17 cellular contexts compared by ENCODE assay signal in the genomic region with DNA sequence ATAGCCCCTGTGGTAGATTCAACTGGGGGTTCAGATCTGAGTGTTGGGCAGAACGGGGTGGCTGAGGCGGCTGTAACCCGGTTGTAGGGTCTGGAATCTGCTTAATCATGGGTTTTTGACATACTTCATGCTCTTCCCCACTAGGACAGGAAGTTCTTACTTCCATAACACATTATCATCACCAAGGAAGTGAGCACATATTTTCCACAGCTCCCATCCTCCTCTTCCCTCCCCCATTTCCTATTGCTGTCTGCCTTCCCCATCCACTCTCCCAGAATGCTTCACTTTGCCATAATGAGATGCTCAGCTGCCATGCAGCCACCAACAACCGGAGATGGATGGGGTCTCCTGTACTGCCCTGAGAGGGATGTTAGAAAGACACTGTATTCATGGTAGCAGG. TPM values are rescaled to one million over a fixed set of nuclear protein-coding genes. Genes with fewer than 3 reads are reported as not detected.
A peak's percentile ranks its signal among the peaks of the same experiment; 100 is the strongest.
DNase-seq lines count a peak whose midpoint lies in the region; ATAC-seq and TF ChIP-seq lines count a peak whose summit lies in the region.
"Had no signal": no experiment of that assay in that cellular context is flagged by ENCODE, and none has a peak within 500 bp of the region (broad histone marks: within the 10 kb centered on the region; RNA-seq: fewer than 3 reads in every experiment).

No MANE protein-coding gene starts in this region.

- H3K9me3 Mint-ChIP-seq in stimulated activated naive CD8-positive, alpha-beta T cell treated with anti-CD3 and anti-CD28 coated beads, Interleukin-15, amount 100 ng/mL, for 72 hours = no peaks in the 10 kb centered on the region
- H3K9me3 Mint-ChIP-seq: CD4-positive, CD25-positive, alpha-beta regulatory T cell; central memory CD8-positive, alpha-beta T cell; naive B cell; stimulated activated naive B cell treated with anti-CD40 and anti-IgM and Interleukin-4, amounts not matched to agents 10 μg/mL and 1 μg/mL and 100 μg/mL, for 72 hours had no signal

- H3K36me3 ChIP-seq in upper lobe of right lung = no peaks in the 10 kb centered on the region

- H3K9me3 ChIP-seq in upper lobe of right lung = no peaks in the 10 kb centered on the region

- no peaks in the 10 kb centered on the region for H3K4me1 ChIP-seq in upper lobe of right lung

- H3K4me3 ChIP-seq in fibroblast of mammary gland (ENCODE audit: control insufficient read depth, low read depth, low read length) (no peak overlapping the region), upper lobe of right lung (no peak overlapping the region)

- TF ChIP-seq CTCF in fibroblast of mammary gland (conservative IDR thresholded peaks at IDR 0.05; ENCODE audit: control insufficient read depth, insufficient read depth, low read depth, low read length) (no peak), upper lobe of right lung (IDR thresholded peaks at IDR 0.05) (no peak)

- no peaks in the 10 kb centered on the region for H3K27me3 ChIP-seq in upper lobe of right lung

- H3K27ac Mint-ChIP-seq in stimulated activated naive CD8-positive, alpha-beta T cell treated with anti-CD3 and anti-CD28 coated beads, Interleukin-15, amount 100 ng/mL, for 72 hours = no peak overlapping the region
- H3K27ac Mint-ChIP-seq: CD4-positive, CD25-positive, alpha-beta regulatory T cell; naive B cell; stimulated activated naive B cell treated with anti-CD40 and anti-IgM and Interleukin-4, amounts not matched to agents 10 μg/mL and 1 μg/mL and 100 μg/mL, for 72 hours had no signal

- no peak overlapping the region for H3K27ac ChIP-seq in upper lobe of right lung

- peak; percentile 63 for ATAC-seq in stimulated activated naive CD8-positive, alpha-beta T cell treated with anti-CD3 and anti-CD28 coated beads, Interleukin-15, Interleukin-2, amounts not matched to agents 100 U/mL and 50 U/mL, for 24 hours
- no peak for ATAC-seq in stimulated activated naive CD8-positive, alpha-beta T cell treated with anti-CD3 and anti-CD28 coated beads, Interleukin-15, amount 100 ng/mL, for 72 hours
- ATAC-seq in upper lobe of right lung (peak; percentile 41), GM19463 (IDR thresholded peaks at IDR 0.05; ENCODE audit: unreplicated experiment) (no peak), GM21576 (IDR thresholded peaks at IDR 0.05; ENCODE audit: unreplicated experiment) (no peak)
- ATAC-seq: HepG2; left colon; stimulated activated naive B cell treated with anti-CD40 and anti-IgM and Interleukin-4, amounts not matched to agents 10 μg/mL and 1 μg/mL and 100 μg/mL, for 72 hours had no signal

- H3K27me3 Mint-ChIP-seq in stimulated activated naive CD8-positive, alpha-beta T cell treated with anti-CD3 and anti-CD28 coated beads, Interleukin-15, amount 100 ng/mL, for 72 hours = peaks cover 21% of the 10 kb centered on the region

- H3K4me3 Mint-ChIP-seq in stimulated activated naive CD8-positive, alpha-beta T cell treated with anti-CD3 and anti-CD28 coated beads, Interleukin-15, amount 100 ng/mL, for 72 hours = no peak overlapping the region
- H3K4me3 Mint-ChIP-seq: CD4-positive, CD25-positive, alpha-beta regulatory T cell; central memory CD8-positive, alpha-beta T cell; naive B cell; stimulated activated naive B cell treated with anti-CD40 and anti-IgM and Interleukin-4, amounts not matched to agents 10 μg/mL and 1 μg/mL and 100 μg/mL, for 72 hours had no signal

- no peak for DNase-seq in stimulated activated naive CD8-positive, alpha-beta T cell treated with anti-CD3 and anti-CD28 coated beads, Interleukin-15, Interleukin-2, amounts not matched to agents 100 U/mL and 50 U/mL, for 24 hours
- DNase-seq in stimulated activated naive CD8-positive, alpha-beta T cell treated with anti-CD3 and anti-CD28 coated beads, Interleukin-15, amount 100 ng/mL, for 72 hours = no peak
- DNase-seq in MV-4-11 (lab: John Stamatoyannopoulos, UW) = peak; percentile 22
- peak; percentile 27 for DNase-seq in fibroblast of mammary gland (ENCODE audit: low read depth)
- no peak for DNase-seq in upper lobe of right lung
- no peak for DNase-seq in activated CD4-positive, alpha-beta T cell treated with anti-CD3 and anti-CD28 coated beads for 4 hours
- DNase-seq: activated naive CD4-positive, alpha-beta T cell; CD4-positive, CD25-positive, alpha-beta regulatory T cell; left colon; naive B cell; NCI-H1694; stimulated activated CD4-positive, alpha-beta T cell treated with anti-CD3 and anti-CD28 coated beads, Interleukin-4, amount 100 ng/mL, for 4 hours; stimulated activated naive B cell treated with anti-CD40 and anti-IgM and Interleukin-4, amounts not matched to agents 10 μg/mL and 1 μg/mL and 100 μg/mL, for 72 hours had no signal

- H3K4me1 Mint-ChIP-seq in stimulated activated naive CD8-positive, alpha-beta T cell treated with anti-CD3 and anti-CD28 coated beads, Interleukin-15, amount 100 ng/mL, for 72 hours = peaks cover 13% of the 10 kb centered on the region
- H3K4me1 Mint-ChIP-seq: central memory CD8-positive, alpha-beta T cell; naive B cell; stimulated activated naive B cell treated with anti-CD40 and anti-IgM and Interleukin-4, amounts not matched to agents 10 μg/mL and 1 μg/mL and 100 μg/mL, for 72 hours had no signal

- intact Hi-C loops in upper lobe of right lung (cut with DNase I) = no loop called here

RNA-seq across cellular contexts. Expression of a gene that starts 6.4 kb away (rescaled TPM):
- total RNA-seq in upper lobe of right lung = 42.7 TPM

Comparison
In these comparisons a context has a peak if more than half of its experiments do, and no peak if none do; other contexts are left out.
1. ATAC-seq: peak in stimulated activated naive CD8-positive, alpha-beta T cell treated with anti-CD3 and anti-CD28 coated beads, Interleukin-15, Interleukin-2, amounts not matched to agents 100 U/mL and 50 U/mL, for 24 hours (single experiment) and upper lobe of right lung (single experiment); none in stimulated activated naive CD8-positive, alpha-beta T cell treated with anti-CD3 and anti-CD28 coated beads, Interleukin-15, amount 100 ng/mL, for 72 hours (single experiment), GM19463 (single experiment) and GM21576 (single experiment).
2. DNase-seq: peak in MV-4-11 (single experiment) and fibroblast of mammary gland (single experiment); none in stimulated activated naive CD8-positive, alpha-beta T cell treated with anti-CD3 and anti-CD28 coated beads, Interleukin-15, Interleukin-2, amounts not matched to agents 100 U/mL and 50 U/mL, for 24 hours (single experiment), stimulated activated naive CD8-positive, alpha-beta T cell treated with anti-CD3 and anti-CD28 coated beads, Interleukin-15, amount 100 ng/mL, for 72 hours (0 of 2), upper lobe of right lung (single experiment) and activated CD4-positive, alpha-beta T cell treated with anti-CD3 and anti-CD28 coated beads for 4 hours (0 of 2).